In the genomic region with DNA sequence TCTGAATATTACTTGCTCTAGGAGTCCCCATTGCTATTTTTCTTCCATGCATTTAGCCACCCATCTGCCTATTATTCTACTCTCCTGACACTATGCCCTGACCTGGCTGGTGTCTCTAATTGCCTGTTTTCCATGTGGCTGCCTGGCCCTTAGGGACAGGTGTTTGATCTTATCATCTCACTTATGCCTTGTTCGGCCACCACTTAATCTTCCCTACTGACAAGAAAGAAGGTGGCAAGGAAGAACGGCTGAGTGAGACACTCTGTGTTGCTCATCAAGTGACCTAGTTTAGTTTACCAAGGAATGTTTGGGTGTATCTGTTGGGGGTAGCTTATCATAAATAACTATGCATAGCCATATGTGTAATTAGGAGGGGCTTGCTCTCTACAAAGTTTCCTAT, we compare ENCODE assay signal across 1 cellular context.
TF ChIP-seq lines count a peak whose summit lies in the region.

No MANE protein-coding gene starts in this region.

TF ChIP-seq in SK-N-SH treated with all-trans-retinoic acid at 6 μM for 48 hours, 23 proteins besides CTCF, POLR2A, EP300 and RAD21 (continued from another document):
- no peak for TF ChIP-seq ZFP30 (CRISPR knock-in tag; IDR thresholded peaks at IDR 0.05)
- TF ChIP-seq, protein P1, sequence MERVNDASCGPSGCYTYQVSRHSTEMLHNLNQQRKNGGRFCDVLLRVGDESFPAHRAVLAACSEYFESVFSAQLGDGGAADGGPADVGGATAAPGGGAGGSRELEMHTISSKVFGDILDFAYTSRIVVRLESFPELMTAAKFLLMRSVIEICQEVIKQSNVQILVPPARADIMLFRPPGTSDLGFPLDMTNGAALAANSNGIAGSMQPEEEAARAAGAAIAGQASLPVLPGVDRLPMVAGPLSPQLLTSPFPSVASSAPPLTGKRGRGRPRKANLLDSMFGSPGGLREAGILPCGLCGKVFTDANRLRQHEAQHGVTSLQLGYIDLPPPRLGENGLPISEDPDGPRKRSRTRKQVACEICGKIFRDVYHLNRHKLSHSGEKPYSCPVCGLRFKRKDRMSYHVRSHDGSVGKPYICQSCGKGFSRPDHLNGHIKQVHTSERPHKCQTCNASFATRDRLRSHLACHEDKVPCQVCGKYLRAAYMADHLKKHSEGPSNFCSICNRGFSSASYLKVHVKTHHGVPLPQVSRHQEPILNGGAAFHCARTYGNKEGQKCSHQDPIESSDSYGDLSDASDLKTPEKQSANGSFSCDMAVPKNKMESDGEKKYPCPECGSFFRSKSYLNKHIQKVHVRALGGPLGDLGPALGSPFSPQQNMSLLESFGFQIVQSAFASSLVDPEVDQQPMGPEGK (CRISPR knock-in tag; IDR thresholded peaks at IDR 0.05; ENCODE audit: borderline replicate concordance): no peak
